In the genomic region with DNA sequence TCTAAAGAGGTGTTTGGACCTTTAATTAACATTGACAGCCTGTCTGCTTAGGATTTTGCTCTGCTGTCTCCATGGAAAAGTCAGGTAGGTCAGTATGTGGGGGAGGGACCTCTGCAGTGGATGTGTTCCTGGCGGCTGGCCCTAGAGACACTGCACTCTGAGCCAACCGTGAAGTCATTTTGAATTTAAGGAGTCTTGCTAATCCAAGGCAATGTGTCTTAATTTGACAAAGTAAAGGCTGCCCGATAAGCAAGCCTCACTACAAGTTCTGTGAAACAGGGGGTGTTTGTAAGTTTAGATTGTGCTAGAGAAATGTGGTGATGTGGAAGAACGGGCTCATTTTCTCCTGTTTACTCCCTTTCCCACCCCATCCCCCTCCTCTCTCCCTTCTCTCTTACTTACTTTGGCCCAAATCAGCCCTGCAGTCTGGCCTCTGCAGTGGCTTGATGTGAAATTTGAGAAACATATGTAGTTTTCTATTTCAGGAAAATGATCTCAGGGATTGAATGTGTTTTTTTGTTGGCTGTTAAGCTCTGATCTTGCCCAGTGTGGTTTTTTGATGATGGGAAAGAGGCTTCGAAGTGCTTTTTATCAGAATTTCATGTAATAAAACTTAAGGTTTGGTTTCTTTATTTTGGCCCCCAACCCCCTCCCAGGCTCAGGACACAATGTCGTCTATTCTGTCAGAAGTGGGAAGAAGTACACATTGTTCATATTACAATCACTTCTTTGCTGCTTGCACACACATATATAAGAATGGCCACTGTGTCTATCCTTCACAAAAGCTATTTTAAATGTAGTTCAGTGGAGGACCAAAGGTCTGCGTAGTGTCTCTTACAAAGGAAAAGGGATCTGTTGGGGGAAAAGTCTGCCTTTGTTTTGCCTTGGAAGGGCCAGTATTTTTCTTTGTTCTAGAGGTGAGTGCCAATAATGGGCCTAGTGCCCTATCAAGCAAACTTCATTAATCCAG, we compare ENCODE assay signal across 8 cellular contexts.
DNase-seq lines count a peak whose midpoint lies in the region; ATAC-seq and TF ChIP-seq lines count a peak whose summit lies in the region.

No MANE protein-coding gene starts in this region.

- H3K4me3 Mint-ChIP-seq in activated naive CD4-positive, alpha-beta T cell treated with anti-CD3 and anti-CD28 coated beads for 36 hours = no peak overlapping the region

- H3K36me3 Mint-ChIP-seq in activated naive CD4-positive, alpha-beta T cell treated with anti-CD3 and anti-CD28 coated beads for 36 hours (ENCODE audit: low read depth) = no peaks in the 10 kb centered on the region

- no peak for ATAC-seq in GM18867 (IDR thresholded peaks at IDR 0.05; ENCODE audit: unreplicated experiment)

- DNase-seq in GM23248 = peak; percentile 79
- no peak for DNase-seq in SK-N-SH
- peak in 28 of 42 donors; percentile 3 to 58 (median 23) for DNase-seq in head of caudate nucleus
- no peak for DNase-seq in activated naive CD4-positive, alpha-beta T cell treated with anti-CD3 and anti-CD28 coated beads for 36 hours
- no peak for DNase-seq in activated CD4-positive, alpha-beta T cell treated with anti-CD3 and anti-CD28 coated beads for 48 hours
- no peak for DNase-seq in NCI-H526 treated with DMSO at 0.1 percent for 48 hours (lab: John Stamatoyannopoulos, UW)

- TF ChIP-seq CTCF in SK-N-SH (IDR thresholded peaks at IDR 0.05) = no peak
- no peak for TF ChIP-seq CTCF in parathyroid adenoma (IDR thresholded peaks at IDR 0.05)

- no peak for TF ChIP-seq RAD21 in SK-N-SH (IDR thresholded peaks at IDR 0.05; ENCODE audit: low read length)

- peak overlapping the region; percentile 70 for H3K27ac ChIP-seq in GM23248
- peak overlapping the region; percentile 82 to 87 for H3K27ac ChIP-seq in SK-N-SH (ENCODE audit: low read depth in 2 of 2, low read length in 1 of 2)
- peak overlapping the region; percentile 86 for H3K27ac ChIP-seq in parathyroid adenoma

- H3K9me3 ChIP-seq in GM23248 (ENCODE audit: low read depth) (no peaks in the 10 kb centered on the region), SK-N-SH (no peaks in the 10 kb centered on the region), parathyroid adenoma (ENCODE audit: control insufficient read depth, low read length) (no peaks in the 10 kb centered on the region)

- in situ Hi-C loops in GM23248 (cut with MboI) = no loop called here

- H3K79me2 ChIP-seq in GM23248 (ENCODE audit: insufficient read depth) (no peaks in the 10 kb centered on the region), SK-N-SH (ENCODE audit: insufficient read depth) (no peaks in the 10 kb centered on the region), parathyroid adenoma (no peaks in the 10 kb centered on the region)

- CTCF ChIA-PET in SK-N-SH (lab: Yijun Ruan, JAX) = interaction anchor here (0.9 kb wide), 1 partner anchor 10 kb away, joined by 3 read pairs; no protein-coding TSS in a partner anchor
- CTCF ChIA-PET in activated naive CD4-positive, alpha-beta T cell treated with anti-CD3 and anti-CD28 coated beads for 36 hours (lab: Charles Lee) = interaction anchor here (0.6 kb wide), 1 partner anchor 397 kb away, joined by 3 read pairs; no protein-coding TSS in a partner anchor

- no peak overlapping the region for H3K27ac Mint-ChIP-seq in activated naive CD4-positive, alpha-beta T cell treated with anti-CD3 and anti-CD28 coated beads for 36 hours

- no peaks in the 10 kb centered on the region for H3K36me3 ChIP-seq in GM23248 (ENCODE audit: low read depth)
- no peaks in the 10 kb centered on the region for H3K36me3 ChIP-seq in SK-N-SH (replicated peaks in 1 of 2; ENCODE audit: control insufficient read depth in 1 of 2, insufficient read depth in 2 of 2, low read length in 1 of 2)
- H3K36me3 ChIP-seq in parathyroid adenoma (ENCODE audit: control insufficient read depth, insufficient read depth, low read length) = no peaks in the 10 kb centered on the region

- peak overlapping the region; percentile 54 for H3K9ac ChIP-seq in GM23248
- H3K9ac ChIP-seq in SK-N-SH = peak overlapping the region; percentile 27; the same call in 1 of the 2 replicates
- H3K9ac ChIP-seq in parathyroid adenoma = no peak overlapping the region

- H2AFZ ChIP-seq in GM23248 = peak overlapping the region; percentile 64
- peak overlapping the region; percentile 66 for H2AFZ ChIP-seq in SK-N-SH (ENCODE audit: low read depth)
- peak overlapping the region; percentile 56 for H2AFZ ChIP-seq in parathyroid adenoma

- no peaks in the 10 kb centered on the region for H3K27me3 Mint-ChIP-seq in activated naive CD4-positive, alpha-beta T cell treated with anti-CD3 and anti-CD28 coated beads for 36 hours (ENCODE audit: low read depth)

- H4K20me1 ChIP-seq in GM23248 (ENCODE audit: insufficient read depth) (no peaks in the 10 kb centered on the region), SK-N-SH (ENCODE audit: insufficient read depth) (no peaks in the 10 kb centered on the region)

- no peak overlapping the region; the same call in 1 of the 2 replicates for H3K4me3 ChIP-seq in GM23248
- H3K4me3 ChIP-seq in SK-N-SH (ENCODE audit: low read depth in 2 of 2, low read length in 1 of 2) = no peak overlapping the region; a peak in 2 of 4 replicates
- H3K4me3 ChIP-seq in parathyroid adenoma (ENCODE audit: low read depth, low read length) = peak overlapping the region; percentile 33

- intact Hi-C loops in head of caudate nucleus (cut with DNase I) = no loop called here
- intact Hi-C loops in activated naive CD4-positive, alpha-beta T cell treated with anti-CD3 and anti-CD28 coated beads for 36 hours (cut with micrococcal nuclease) = no loop called here

- H3K9me2 ChIP-seq in GM23248 (ENCODE audit: insufficient read depth) = no peaks in the 10 kb centered on the region
- no peaks in the 10 kb centered on the region for H3K9me2 ChIP-seq in SK-N-SH

- peaks cover 9% of the 10 kb centered on the region for H3F3A ChIP-seq in GM23248 (ENCODE audit: insufficient read depth)
- H3F3A ChIP-seq in SK-N-SH (replicated peaks; ENCODE audit: insufficient read depth) = peaks cover 5% of the 10 kb centered on the region

- 0 out of 4 replicates have a peak, but pooled peaks of 1 of the 2 experiments have one; percentile 19 for TF ChIP-seq EP300 in SK-N-SH (IDR thresholded peaks at IDR 0.05; ENCODE audit: borderline replicate concordance in 1 of 2, low read depth in 1 of 2, low read length in 1 of 2)

- POLR2A ChIA-PET in SK-N-SH (lab: Yijun Ruan, JAX) = no interaction called here

- H3K4me2 ChIP-seq in GM23248 (ENCODE audit: unreplicated experiment) (peak overlapping the region; percentile 46), SK-N-SH (peak overlapping the region; percentile 60), parathyroid adenoma (ENCODE audit: low read length) (peak overlapping the region; percentile 65)

- peaks cover 10% of the 10 kb centered on the region for H3K4me1 Mint-ChIP-seq in activated naive CD4-positive, alpha-beta T cell treated with anti-CD3 and anti-CD28 coated beads for 36 hours (ENCODE audit: low read depth)

- 22 to 24% methylated on average over 7 of the region's 7 CpGs for WGBS in GM23248 (ENCODE audit: low coverage in 1 of 2, low lambda C conversion rate in 2 of 2, missing lambda C conversion rate in 2 of 2), 2 experiments
- WGBS in SK-N-SH (ENCODE audit: low lambda C conversion rate) = 56% methylated on average over 7 of the region's 7 CpGs

- H3K4me1 ChIP-seq in GM23248 (ENCODE audit: insufficient read depth) = peaks cover 17% of the 10 kb centered on the region
- H3K4me1 ChIP-seq in SK-N-SH (ENCODE audit: control insufficient read depth in 1 of 2, insufficient read depth in 2 of 2, low read depth in 1 of 2, low read length in 1 of 2) = peaks cover 5 to 13% of the 10 kb centered on the region in 2 experiments; a peak in 3 of 4 replicates
- peaks cover 21% of the 10 kb centered on the region for H3K4me1 ChIP-seq in parathyroid adenoma

- H3K9me3 Mint-ChIP-seq in activated naive CD4-positive, alpha-beta T cell treated with anti-CD3 and anti-CD28 coated beads for 36 hours = no peaks in the 10 kb centered on the region

- H3K27me3 ChIP-seq in GM23248 (replicated peaks; ENCODE audit: insufficient read depth) (no peaks in the 10 kb centered on the region), SK-N-SH (ENCODE audit: insufficient read depth) (no peaks in the 10 kb centered on the region), parathyroid adenoma (ENCODE audit: control insufficient read depth, insufficient read depth, low read length) (no peaks in the 10 kb centered on the region)

TF ChIP-seq in SK-N-SH, 30 proteins besides CTCF, POLR2A, EP300 and RAD21 (continues in another document):
- TF ChIP-seq TAF1 (IDR thresholded peaks at IDR 0.05; ENCODE audit: borderline replicate concordance, low read depth, low read length) = no peak
- TF ChIP-seq FOSL2 (IDR thresholded peaks at IDR 0.05; ENCODE audit: borderline replicate concordance, low read depth) = 0 out of 2 replicates have a peak, but pooled peaks have one; percentile 15
- no peak for TF ChIP-seq FOXJ3 (CRISPR knock-in tag; IDR thresholded peaks at IDR 0.05)
- TF ChIP-seq CHD2 (IDR thresholded peaks at IDR 0.05; ENCODE audit: low read length, partially characterized antibody) = no peak
- TF ChIP-seq FOXM1 (IDR thresholded peaks at IDR 0.05; ENCODE audit: low read depth) = no peak
- TF ChIP-seq, protein P1, sequence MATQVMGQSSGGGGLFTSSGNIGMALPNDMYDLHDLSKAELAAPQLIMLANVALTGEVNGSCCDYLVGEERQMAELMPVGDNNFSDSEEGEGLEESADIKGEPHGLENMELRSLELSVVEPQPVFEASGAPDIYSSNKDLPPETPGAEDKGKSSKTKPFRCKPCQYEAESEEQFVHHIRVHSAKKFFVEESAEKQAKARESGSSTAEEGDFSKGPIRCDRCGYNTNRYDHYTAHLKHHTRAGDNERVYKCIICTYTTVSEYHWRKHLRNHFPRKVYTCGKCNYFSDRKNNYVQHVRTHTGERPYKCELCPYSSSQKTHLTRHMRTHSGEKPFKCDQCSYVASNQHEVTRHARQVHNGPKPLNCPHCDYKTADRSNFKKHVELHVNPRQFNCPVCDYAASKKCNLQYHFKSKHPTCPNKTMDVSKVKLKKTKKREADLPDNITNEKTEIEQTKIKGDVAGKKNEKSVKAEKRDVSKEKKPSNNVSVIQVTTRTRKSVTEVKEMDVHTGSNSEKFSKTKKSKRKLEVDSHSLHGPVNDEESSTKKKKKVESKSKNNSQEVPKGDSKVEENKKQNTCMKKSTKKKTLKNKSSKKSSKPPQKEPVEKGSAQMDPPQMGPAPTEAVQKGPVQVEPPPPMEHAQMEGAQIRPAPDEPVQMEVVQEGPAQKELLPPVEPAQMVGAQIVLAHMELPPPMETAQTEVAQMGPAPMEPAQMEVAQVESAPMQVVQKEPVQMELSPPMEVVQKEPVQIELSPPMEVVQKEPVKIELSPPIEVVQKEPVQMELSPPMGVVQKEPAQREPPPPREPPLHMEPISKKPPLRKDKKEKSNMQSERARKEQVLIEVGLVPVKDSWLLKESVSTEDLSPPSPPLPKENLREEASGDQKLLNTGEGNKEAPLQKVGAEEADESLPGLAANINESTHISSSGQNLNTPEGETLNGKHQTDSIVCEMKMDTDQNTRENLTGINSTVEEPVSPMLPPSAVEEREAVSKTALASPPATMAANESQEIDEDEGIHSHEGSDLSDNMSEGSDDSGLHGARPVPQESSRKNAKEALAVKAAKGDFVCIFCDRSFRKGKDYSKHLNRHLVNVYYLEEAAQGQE (IDR thresholded peaks at IDR 0.05; ENCODE audit: low read depth, low read length) = no peak
- TF ChIP-seq JUND (IDR thresholded peaks at IDR 0.05) = 0 out of 2 replicates have a peak, but pooled peaks have one; percentile 21

Comparison
In these comparisons a context has a peak if more than half of its experiments do, and no peak if none do; other contexts are left out.
1. DNase-seq: peak in GM23248 (single experiment) and head of caudate nucleus (28 of 42); none in SK-N-SH (single experiment), activated naive CD4-positive, alpha-beta T cell treated with anti-CD3 and anti-CD28 coated beads for 36 hours (single experiment), activated CD4-positive, alpha-beta T cell treated with anti-CD3 and anti-CD28 coated beads for 48 hours (single experiment) and NCI-H526 treated with DMSO at 0.1 percent for 48 hours (single experiment).
2. Peak in every context shown above with its lines, with median percentiles within 50 percentile points of each other: H2AFZ ChIP-seq, H3K27ac ChIP-seq and H3K4me2 ChIP-seq.